18 cellular contexts compared by ENCODE assay signal in the genomic region with DNA sequence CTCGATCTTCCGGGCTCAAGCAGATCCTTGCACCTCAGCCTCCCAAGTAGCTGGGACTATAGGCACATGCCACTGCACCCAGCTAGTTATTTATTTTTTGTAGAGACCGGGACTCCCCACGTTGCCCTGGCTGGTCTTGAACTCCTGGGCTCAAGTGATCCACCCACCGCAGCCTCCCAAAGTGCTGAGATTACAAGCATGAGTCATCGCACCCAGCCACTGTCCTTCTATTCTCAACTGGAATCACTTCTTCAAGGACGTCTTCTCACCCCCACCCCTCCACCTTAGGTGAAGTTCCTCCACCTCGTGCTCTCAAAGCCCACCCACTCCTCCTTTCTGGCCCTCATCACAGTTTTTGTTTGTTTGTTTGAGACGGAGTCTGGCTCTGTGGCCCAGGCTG. TPM values are rescaled to one million over a fixed set of nuclear protein-coding genes. Genes with fewer than 3 reads are reported as not detected.
DNase-seq lines count a peak whose midpoint lies in the region; ATAC-seq, FAIRE-seq and TF ChIP-seq lines count a peak whose summit lies in the region.
"Had no signal": no experiment of that assay in that cellular context is flagged by ENCODE, and none has a peak within 500 bp of the region (broad histone marks: within the 10 kb centered on the region; RNA-seq: fewer than 3 reads in every experiment).

No MANE protein-coding gene starts in this region.

- CTCF ChIA-PET in activated CD4-positive, alpha-beta T cell treated with anti-CD3 and anti-CD28 coated beads, Interleukin-2, amount 10 ng/mL, durations not matched to agents 7 days and 5 days (lab: Charles Lee), result interaction anchor here (1.1 kb wide), 1 partner anchor 12 kb away, joined by 3 read pairs; no protein-coding TSS in a partner anchor
- CTCF ChIA-PET in A549 (lab: Yijun Ruan, JAX), result interaction anchor here (1.3 kb wide), 1 partner anchor 19 kb away, joined by 3 read pairs; no protein-coding TSS in a partner anchor

- no peak overlapping the region for H3K4me3 Mint-ChIP-seq in activated CD4-positive, alpha-beta T cell treated with anti-CD3 and anti-CD28 coated beads, Interleukin-2, amount 10 ng/mL, durations not matched to agents 7 days and 5 days
- H3K4me3 Mint-ChIP-seq in T-helper 17 cell (no peak overlapping the region), memory B cell (no peak overlapping the region)

- H3K27ac Mint-ChIP-seq in activated CD4-positive, alpha-beta T cell treated with anti-CD3 and anti-CD28 coated beads, Interleukin-2, amount 10 ng/mL, durations not matched to agents 7 days and 5 days, result peak overlapping the region; percentile 41
- peak overlapping the region; percentile 53 for H3K27ac Mint-ChIP-seq in T-helper 17 cell
- peak overlapping the region; percentile 40 for H3K27ac Mint-ChIP-seq in memory B cell
- H3K27ac Mint-ChIP-seq: CD4-positive, CD25-positive, alpha-beta regulatory T cell had no signal

- no peak for DNase-seq in activated CD4-positive, alpha-beta T cell treated with anti-CD3 and anti-CD28 coated beads, Interleukin-2, amount 10 ng/mL, durations not matched to agents 7 days and 5 days
- DNase-seq in activated CD4-positive, alpha-beta T cell treated with anti-CD3 and anti-CD28 coated beads, Interleukin-2, amount 50 U/mL, for 4 hours, result no peak
- DNase-seq in A549 (ENCODE audit: low read depth in 1 of 2, low spot score in 1 of 2) (no peak), T-helper 17 cell (no peak), memory B cell (ENCODE audit: low spot score in 2 of 2) (no peak), midbrain (lab: John Stamatoyannopoulos, UW) (no peak), hypothalamus (lab: John Stamatoyannopoulos, UW) (no peak), NK-92 (lab: John Stamatoyannopoulos, UW; ENCODE audit: unreplicated experiment) (no peak)
- DNase-seq: 8988T; ACHN; Calu3; CD4-positive, CD25-positive, alpha-beta regulatory T cell; DMS 273 treated with DMSO at 0.1 percent for 48 hours; GM23248 had no signal

- no peaks in the 10 kb centered on the region for H3K36me3 Mint-ChIP-seq in activated CD4-positive, alpha-beta T cell treated with anti-CD3 and anti-CD28 coated beads, Interleukin-2, amount 10 ng/mL, durations not matched to agents 7 days and 5 days (ENCODE audit: low read depth)
- H3K36me3 Mint-ChIP-seq in T-helper 17 cell (ENCODE audit: low read depth) (no peaks in the 10 kb centered on the region), memory B cell (no peaks in the 10 kb centered on the region)
- H3K36me3 Mint-ChIP-seq: CD4-positive, CD25-positive, alpha-beta regulatory T cell had no signal

- TF ChIP-seq RAD21 in A549 (conservative IDR thresholded peaks at IDR 0.05 in 1 of 2, IDR thresholded peaks at IDR 0.05 in 1 of 2), result no peak

- TF ChIP-seq EP300 in A549 (IDR thresholded peaks at IDR 0.05), result no peak

- H3K9me3 ChIP-seq in A549, result no peaks in the 10 kb centered on the region
- no peaks in the 10 kb centered on the region for H3K9me3 ChIP-seq in T-helper 17 cell (ENCODE audit: control insufficient read depth, low read length, poor library complexity, severe bottlenecking)
- H3K9me3 ChIP-seq: BLaER1 treated with 17β-estradiol and CSF1 and Interleukin-3, amounts not matched to agents 10 nM and 100 nM had no signal

- no peak overlapping the region for H3K4me3 ChIP-seq in A549
- H3K4me3 ChIP-seq: BLaER1 treated with 17β-estradiol and CSF1 and Interleukin-3, amounts not matched to agents 10 nM and 100 nM; GM23248 had no signal

- POLR2A ChIA-PET in activated CD4-positive, alpha-beta T cell treated with anti-CD3 and anti-CD28 coated beads, Interleukin-2, amount 10 ng/mL, durations not matched to agents 7 days and 5 days (lab: Charles Lee), result no interaction called here
- POLR2A ChIA-PET in A549 (lab: Yijun Ruan, JAX), result no interaction called here

- ATAC-seq in A549 (no peak), T-helper 17 cell (no peak), memory B cell (ENCODE audit: low read depth) (no peak)
- ATAC-seq: HCT116 had no signal

- H3K4me2 ChIP-seq in A549, result no peak overlapping the region
- H3K4me2 ChIP-seq: BLaER1 treated with 17β-estradiol and CSF1 and Interleukin-3, amounts not matched to agents 10 nM and 100 nM had no signal

- no peak for FAIRE-seq in A549 (lab: Jason Lieb, UNC)
- FAIRE-seq: GM12891, H54 had no signal

- TF ChIP-seq POLR2A in A549 (IDR thresholded peaks at IDR 0.05; ENCODE audit: low read length), result no peak

- H3K4me1 Mint-ChIP-seq in activated CD4-positive, alpha-beta T cell treated with anti-CD3 and anti-CD28 coated beads, Interleukin-2, amount 10 ng/mL, durations not matched to agents 7 days and 5 days, result peaks cover 11% of the 10 kb centered on the region
- H3K4me1 Mint-ChIP-seq in T-helper 17 cell (peaks cover 6% of the 10 kb centered on the region), memory B cell (peaks cover 18% of the 10 kb centered on the region)

- H3K27me3 Mint-ChIP-seq in activated CD4-positive, alpha-beta T cell treated with anti-CD3 and anti-CD28 coated beads, Interleukin-2, amount 10 ng/mL, durations not matched to agents 7 days and 5 days, result no peaks in the 10 kb centered on the region
- H3K27me3 Mint-ChIP-seq in T-helper 17 cell (peaks cover 5% of the 10 kb centered on the region), memory B cell (no peaks in the 10 kb centered on the region)

- no peaks in the 10 kb centered on the region for H3K4me1 ChIP-seq in A549

- H3K9me3 Mint-ChIP-seq in activated CD4-positive, alpha-beta T cell treated with anti-CD3 and anti-CD28 coated beads, Interleukin-2, amount 10 ng/mL, durations not matched to agents 7 days and 5 days, result no peaks in the 10 kb centered on the region
- no peaks in the 10 kb centered on the region for H3K9me3 Mint-ChIP-seq in memory B cell
- H3K9me3 Mint-ChIP-seq: CD4-positive, CD25-positive, alpha-beta regulatory T cell had no signal

- H3K27ac ChIP-seq in A549, result no peak overlapping the region
- H3K27ac ChIP-seq: BLaER1 treated with 17β-estradiol and CSF1 and Interleukin-3, amounts not matched to agents 10 nM and 100 nM; GM23248 had no signal

- 60% methylated on average over 9 of the region's 9 CpGs for WGBS in A549 (ENCODE audit: missing lambda C conversion rate)

- TF ChIP-seq CTCF in A549 (IDR thresholded peaks at IDR 0.05), result no peak

TF ChIP-seq in A549, 52 proteins besides CTCF, POLR2A, EP300 and RAD21:
- TF ChIP-seq HOXB5 (CRISPR knock-in tag; IDR thresholded peaks at IDR 0.05) (no peak), FOSL2 (IDR thresholded peaks at IDR 0.05) (no peak), FOSL2 (CRISPR knock-in tag; IDR thresholded peaks at IDR 0.05) (0 out of 2 replicates have a peak, but pooled peaks have one; percentile 28)

RNA-seq across cellular contexts. Expression of gene REL, which starts 54.0 kb away (rescaled TPM):
- total RNA-seq in activated CD4-positive, alpha-beta T cell treated with anti-CD3 and anti-CD28 coated beads, Interleukin-2, amount 10 ng/mL, durations not matched to agents 7 days and 5 days, result 10 to 100 TPM; 18.4 to 22.3 TPM
- polyA plus RNA-seq in A549 (2011; rRNA removed), result 9.3 and 11.3 TPM in 2 replicates
- polyA plus RNA-seq in A549 (2012; cell fraction: cytosol; rRNA removed), result 1.4 and 1.8 TPM in 2 replicates
- 1.4 and 2.3 TPM in 2 replicates for polyA plus RNA-seq in A549 (2012; cell fraction: nucleus; rRNA removed)
- 2.3 to 2.8 TPM (median 2.4 TPM) in 3 replicates for polyA plus RNA-seq in A549 (2017; fragmentation: RNase III; extraction: RNeasy Plus Mini Kit Qiagen cat#74134 plus additional on column Dnase treatment)
- 14.0 and 15.1 TPM in 2 replicates for polyA minus RNA-seq in A549 (2011; rRNA and poly(A)+ RNA removed)
- 10 to 100 TPM; 90.9 to 96.2 TPM for total RNA-seq in T-helper 17 cell
